ENCODE assay signal across 15 cellular contexts in genomic region chr2:9709539-9710285, GRCh38.
DNase-seq lines count a peak whose midpoint lies in the region; ATAC-seq lines count a peak whose summit lies in the region.
"Had no signal": no experiment of that assay in that cellular context is flagged by ENCODE, and none has a peak within 500 bp of the region (broad histone marks: within the 10 kb centered on the region; RNA-seq: fewer than 3 reads in every experiment).

No MANE protein-coding gene starts in this region.

- H3K4me1 ChIP-seq in CD8-positive, alpha-beta memory T cell (ENCODE audit: insufficient read depth, low read length) = peaks cover 22% of the 10 kb centered on the region
- H3K4me1 ChIP-seq: left lung had no signal

- H3K27me3 ChIP-seq in CD8-positive, alpha-beta memory T cell (ENCODE audit: insufficient read depth, low read length, poor library complexity, severe bottlenecking) = no peaks in the 10 kb centered on the region
- H3K27me3 ChIP-seq: left lung had no signal

- H3K9me3 ChIP-seq in CD8-positive, alpha-beta memory T cell (ENCODE audit: low read length) = no peaks in the 10 kb centered on the region
- H3K9me3 ChIP-seq: left lung had no signal

- H3K9me3 Mint-ChIP-seq in CD8-positive, alpha-beta memory T cell = no peaks in the 10 kb centered on the region
- no peaks in the 10 kb centered on the region for H3K9me3 Mint-ChIP-seq in T-helper 2 cell treated with Interferon-gamma antibody and Interleukin-4, amounts not matched to agents 5 μg/mL and 100 μg/mL, for 36 hours

- ATAC-seq in left cardiac atrium = no peak
- ATAC-seq: left lung had no signal

- intact Hi-C loops in left cardiac atrium (cut with DNase I) = loop anchor here in 1 of 2 donors (5.0 kb wide), 1 partner anchor 77 kb away; the partner anchor contains the start of gene YWHAQ

- DNase-seq in activated CD8-positive, alpha-beta memory T cell treated with anti-CD3 and anti-CD28 coated beads, Interleukin-2, amount 50 U/mL, for 48 hours = peak; percentile 62
- no peak for DNase-seq in activated CD8-positive, alpha-beta memory T cell treated with anti-CD3 and anti-CD28 coated beads for 24 hours
- DNase-seq in CD8-positive, alpha-beta memory T cell = no peak
- no peak for DNase-seq in T-helper 2 cell treated with Interferon-gamma antibody and Interleukin-4, amounts not matched to agents 5 μg/mL and 100 μg/mL, for 36 hours (ENCODE audit: low spot score)
- DNase-seq in islet precursor cell (peak; percentile 43), SKM-1 (lab: John Stamatoyannopoulos, UW; ENCODE audit: unreplicated experiment) (no peak), left cardiac atrium (no peak)
- no peak for DNase-seq in NK-92 treated with Interleukin-12 subunit alpha and Interleukin-12 subunit beta, amount 100 ng/mL, for 24 hours (lab: John Stamatoyannopoulos, UW)
- DNase-seq: COR-L47, EL, glutamatergic neuron, left lung had no signal

- peak overlapping the region in 1 of 7 donors; percentile 7 for H3K4me3 Mint-ChIP-seq in CD8-positive, alpha-beta memory T cell
- no peak overlapping the region for H3K4me3 Mint-ChIP-seq in T-helper 2 cell treated with Interferon-gamma antibody and Interleukin-4, amounts not matched to agents 5 μg/mL and 100 μg/mL, for 36 hours
- H3K4me3 Mint-ChIP-seq: activated naive CD8-positive, alpha-beta T cell had no signal

- POLR2A ChIA-PET in CD8-positive, alpha-beta memory T cell (lab: Charles Lee) = interaction anchor here (0.5 kb wide), 1 partner anchor 546 kb away, joined by 4 read pairs; no protein-coding TSS in a partner anchor

- peaks cover 36 to 51% (median 46%) of the 10 kb centered on the region in 3 donors for H3K4me1 Mint-ChIP-seq in CD8-positive, alpha-beta memory T cell
- H3K4me1 Mint-ChIP-seq in T-helper 2 cell treated with Interferon-gamma antibody and Interleukin-4, amounts not matched to agents 5 μg/mL and 100 μg/mL, for 36 hours (ENCODE audit: low read depth) = peaks cover 30% of the 10 kb centered on the region

- peak overlapping the region in 6 of 8 donors; percentile 21 to 90 (median 74) for H3K27ac Mint-ChIP-seq in CD8-positive, alpha-beta memory T cell
- H3K27ac Mint-ChIP-seq in T-helper 2 cell treated with Interferon-gamma antibody and Interleukin-4, amounts not matched to agents 5 μg/mL and 100 μg/mL, for 36 hours = peak overlapping the region; percentile 82
- H3K27ac Mint-ChIP-seq: activated naive CD8-positive, alpha-beta T cell had no signal

- no peaks in the 10 kb centered on the region for H3K36me3 Mint-ChIP-seq in CD8-positive, alpha-beta memory T cell
- no peaks in the 10 kb centered on the region for H3K36me3 Mint-ChIP-seq in T-helper 2 cell treated with Interferon-gamma antibody and Interleukin-4, amounts not matched to agents 5 μg/mL and 100 μg/mL, for 36 hours (ENCODE audit: low read depth)
- H3K36me3 Mint-ChIP-seq: activated naive CD8-positive, alpha-beta T cell had no signal

- no peak overlapping the region for H3K27ac ChIP-seq in CD8-positive, alpha-beta memory T cell (ENCODE audit: low read depth, low read length)
- H3K27ac ChIP-seq: KMS-11, left lung had no signal

- CTCF ChIA-PET in CD8-positive, alpha-beta memory T cell (lab: Charles Lee) = no interaction called here

- H3K4me3 ChIP-seq in CD8-positive, alpha-beta memory T cell (ENCODE audit: low read length) = no peak overlapping the region
- H3K4me3 ChIP-seq: left lung, smooth muscle cell had no signal

- no peaks in the 10 kb centered on the region for H3K36me3 ChIP-seq in CD8-positive, alpha-beta memory T cell (ENCODE audit: insufficient read depth, low read length)
- H3K36me3 ChIP-seq: left lung had no signal

- H3K27me3 Mint-ChIP-seq in CD8-positive, alpha-beta memory T cell = no peaks in the 10 kb centered on the region
- no peaks in the 10 kb centered on the region for H3K27me3 Mint-ChIP-seq in T-helper 2 cell treated with Interferon-gamma antibody and Interleukin-4, amounts not matched to agents 5 μg/mL and 100 μg/mL, for 36 hours (ENCODE audit: low read depth)
- H3K27me3 Mint-ChIP-seq: activated naive CD8-positive, alpha-beta T cell had no signal

Comparison
In these comparisons a context has a peak if more than half of its experiments do, and no peak if none do; other contexts are left out.
1. DNase-seq: peak in activated CD8-positive, alpha-beta memory T cell treated with anti-CD3 and anti-CD28 coated beads, Interleukin-2, amount 50 U/mL, for 48 hours (single experiment) and islet precursor cell (single experiment); none in activated CD8-positive, alpha-beta memory T cell treated with anti-CD3 and anti-CD28 coated beads for 24 hours (single experiment), CD8-positive, alpha-beta memory T cell (0 of 5), T-helper 2 cell treated with Interferon-gamma antibody and Interleukin-4, amounts not matched to agents 5 μg/mL and 100 μg/mL, for 36 hours (single experiment), NK-92 treated with Interleukin-12 subunit alpha and Interleukin-12 subunit beta, amount 100 ng/mL, for 24 hours (single experiment), SKM-1 (single experiment) and left cardiac atrium (single experiment).